25 cellular contexts compared by ENCODE assay signal in the genomic region with DNA sequence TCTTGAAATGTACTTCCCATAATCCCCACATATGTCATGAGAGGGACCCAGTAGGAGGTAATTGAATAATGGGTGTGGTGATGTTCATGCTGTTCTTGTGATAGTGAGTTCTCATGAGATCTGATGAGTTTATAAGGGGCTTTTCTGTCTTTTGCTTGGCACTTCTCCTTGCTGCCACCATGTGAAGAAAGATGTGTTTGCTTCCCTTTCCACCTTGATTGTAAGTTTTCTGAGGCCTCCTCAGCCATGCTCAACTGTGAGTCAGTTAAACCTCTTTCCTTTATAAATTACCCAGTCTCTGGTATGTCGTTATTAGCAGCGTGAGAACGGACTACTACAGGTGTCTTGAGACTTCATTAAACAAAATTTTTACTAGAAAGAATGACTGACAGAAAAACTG.
"Had no signal": no experiment of that assay in that cellular context is flagged by ENCODE, and none has a peak within 500 bp of the region (broad histone marks: within the 10 kb centered on the region; RNA-seq: fewer than 3 reads in every experiment).

No MANE protein-coding gene starts in this region.

- H3K4me1 ChIP-seq: heart right ventricle, left ventricle myocardium inferior, pancreas, right atrium auricular region, right lobe of liver, suprapubic skin, tibial artery, upper lobe of right lung had no signal

- H3K79me2 ChIP-seq: hepatocyte had no signal

- H3K4me3 ChIP-seq: heart right ventricle, hepatocyte, left ventricle myocardium inferior, lung, mucosa of descending colon, pancreas, right atrium auricular region, right lobe of liver, skin epidermis, suprapubic skin, thoracic aorta, tibial artery, upper lobe of right lung had no signal

- DNase-seq: heart right ventricle; islet precursor cell; left ventricle myocardium inferior; midbrain; mucosa of descending colon; naive thymus-derived CD4-positive, alpha-beta T cell; nucleus accumbens; pancreas; right lobe of liver; stimulated activated CD4-positive, alpha-beta T cell treated with anti-CD3 and anti-CD28 coated beads, Interleukin-12 subunit alpha, Interleukin-12 subunit beta, amount 100 ng/mL, for 4 hours; stimulated activated CD4-positive, alpha-beta T cell treated with anti-CD3 and anti-CD28 coated beads, Interleukin-15, amount 100 ng/mL, for 24 hours; stimulated activated CD4-positive, alpha-beta T cell treated with anti-CD3 and anti-CD28 coated beads, Interleukin-2, amount 100 ng/mL, for 24 hours; stimulated activated CD4-positive, alpha-beta T cell treated with anti-CD3 and anti-CD28 coated beads, Interleukin-4, amount 100 ng/mL, for 1 hour; stimulated activated naive CD4-positive, alpha-beta T cell; tibial artery; trophoblast cell; upper lobe of right lung had no signal

- H3K27ac ChIP-seq: heart right ventricle, hepatocyte, left ventricle myocardium inferior, pancreas, right atrium auricular region, right lobe of liver, skin epidermis, suprapubic skin, thoracic aorta, tibial artery, upper lobe of right lung had no signal

- H2AFZ ChIP-seq: hepatocyte had no signal

- H3K27me3 ChIP-seq: heart right ventricle, hepatocyte, pancreas, right atrium auricular region, right lobe of liver, suprapubic skin, tibial artery, upper lobe of right lung had no signal

- H3K36me3 ChIP-seq: heart right ventricle, left ventricle myocardium inferior, pancreas, right atrium auricular region, right lobe of liver, suprapubic skin, thoracic aorta, tibial artery, upper lobe of right lung had no signal

- ATAC-seq: heart right ventricle; mucosa of descending colon; naive thymus-derived CD4-positive, alpha-beta T cell; natural killer cell treated with Interleukin-12 subunit alpha and Interleukin-12 subunit beta and Interleukin-15 and Interleukin-18, amount 100 ng/mL, for 72 hours; pancreas; right lobe of liver; stimulated activated effector memory CD8-positive, alpha-beta T cell treated with anti-CD3 and anti-CD28 coated beads, Interleukin-12 subunit alpha, Interleukin-12 subunit beta, amount 100 ng/mL, for 72 hours; upper lobe of right lung had no signal

- H3K4me2 ChIP-seq: hepatocyte had no signal

- H3K9me3 ChIP-seq: heart right ventricle, left ventricle myocardium inferior, mucosa of descending colon, pancreas, right atrium auricular region, right lobe of liver, suprapubic skin, thoracic aorta, tibial artery, upper lobe of right lung had no signal
